8 cellular contexts compared by ENCODE assay signal in the genomic region with DNA sequence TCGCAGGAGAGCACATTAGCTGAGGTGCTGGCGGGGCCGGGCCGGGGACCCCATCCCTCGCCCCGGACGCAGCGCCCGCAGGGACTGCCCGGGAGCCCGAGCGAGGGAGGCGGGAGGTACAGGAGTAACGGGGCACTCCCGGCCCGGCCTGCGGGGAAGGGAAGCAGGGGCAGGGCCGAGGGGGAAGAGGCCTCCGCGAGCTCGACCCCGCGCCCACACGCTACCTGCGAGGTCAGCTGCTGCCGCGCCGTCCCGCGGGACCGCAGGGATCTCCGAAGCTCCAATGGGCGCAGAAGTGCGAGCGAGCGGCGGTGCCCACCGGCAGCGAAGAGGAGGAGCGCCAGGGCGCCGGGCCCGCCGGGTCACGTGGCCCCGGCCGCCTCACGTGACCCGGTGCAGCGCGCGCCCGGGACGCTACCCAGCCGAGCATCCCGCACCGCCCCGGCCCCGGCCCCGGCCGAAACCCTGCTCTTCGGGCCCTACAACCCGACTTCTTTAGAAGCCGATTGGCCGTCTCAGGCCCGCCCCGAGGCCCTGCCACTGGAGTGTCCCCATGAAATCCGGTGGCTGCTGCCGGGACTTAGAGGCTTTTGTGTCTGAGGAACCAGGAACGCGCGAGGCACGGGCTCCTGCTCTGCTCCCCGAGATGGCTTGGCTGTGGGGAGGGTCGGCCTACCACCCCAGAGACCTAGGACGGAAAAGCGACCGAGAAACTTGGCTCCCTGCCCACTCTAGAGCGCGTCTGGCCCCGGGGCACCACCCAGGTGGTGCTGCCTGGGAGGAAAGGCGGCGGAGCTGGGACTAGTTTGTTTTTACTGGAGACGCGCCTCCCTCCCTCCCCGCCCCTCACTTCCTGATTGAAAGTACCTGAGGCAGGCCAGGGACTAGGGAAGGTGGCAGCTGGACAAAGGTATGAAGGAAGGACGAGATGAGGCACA. TPM values are rescaled to one million over a fixed set of nuclear protein-coding genes. Genes with fewer than 3 reads are reported as not detected.
DNase-seq lines count a peak whose midpoint lies in the region; ATAC-seq and TF ChIP-seq lines count a peak whose summit lies in the region.

A gene (minus strand): TSS at position 339 of the 938 bp plus-strand sequence. CDS start 18,279 bp downstream, outside the sequence.

- H3K36me3 Mint-ChIP-seq in activated CD4-positive, alpha-beta T cell treated with anti-CD3 and anti-CD28 coated beads, Interleukin-2, amount 10 ng/mL, durations not matched to agents 24 days and 14 days (ENCODE audit: low read depth): peaks cover 16% of the 10 kb centered on the region
- peaks cover 34% of the 10 kb centered on the region for H3K36me3 Mint-ChIP-seq in dendritic cell treated with granulocyte-macrophage colony-stimulating factor and Interleukin-4, amounts not matched to agents 40 ng/mL and 50 ng/mL, for 4 days (ENCODE audit: low read depth)

- intact Hi-C loops in activated CD4-positive, alpha-beta T cell treated with anti-CD3 and anti-CD28 coated beads, Interleukin-2, amount 10 ng/mL, durations not matched to agents 24 days and 14 days (cut with micrococcal nuclease): loop anchor here (2.0 to 5.0 kb wide), 4 partner anchors 89 to 283 kb away; a partner anchor contains a TSS
- intact Hi-C loops in dendritic cell treated with granulocyte-macrophage colony-stimulating factor and Interleukin-4, amounts not matched to agents 40 ng/mL and 50 ng/mL, for 4 days (cut with micrococcal nuclease): no loop called here

- H3K4me1 Mint-ChIP-seq in activated CD4-positive, alpha-beta T cell treated with anti-CD3 and anti-CD28 coated beads, Interleukin-2, amount 10 ng/mL, durations not matched to agents 24 days and 14 days: peaks cover 29% of the 10 kb centered on the region
- H3K4me1 Mint-ChIP-seq in dendritic cell treated with granulocyte-macrophage colony-stimulating factor and Interleukin-4, amounts not matched to agents 40 ng/mL and 50 ng/mL, for 4 days (ENCODE audit: low read depth): peaks cover 46% of the 10 kb centered on the region

- H3K27me3 Mint-ChIP-seq in activated CD4-positive, alpha-beta T cell treated with anti-CD3 and anti-CD28 coated beads, Interleukin-2, amount 10 ng/mL, durations not matched to agents 24 days and 14 days: peaks cover 5% of the 10 kb centered on the region
- peaks cover 13% of the 10 kb centered on the region for H3K27me3 Mint-ChIP-seq in dendritic cell treated with granulocyte-macrophage colony-stimulating factor and Interleukin-4, amounts not matched to agents 40 ng/mL and 50 ng/mL, for 4 days

- CTCF ChIA-PET in AG04450 (lab: Charles Lee): interaction anchor here (1.1 kb wide), 1 partner anchor 21 kb away, joined by 3 read pairs; no protein-coding TSS in a partner anchor

- POLR2A ChIA-PET in AG04450 (lab: Yijun Ruan, JAX): interaction anchor here (0.9 kb wide), 1 partner anchor 25 kb away, joined by 3 read pairs; no protein-coding TSS in a partner anchor

- H3K4me3 ChIP-seq in AG04450 (ENCODE audit: low read depth, low read length): peak within 1 kb of the TSS; percentile 82

- ATAC-seq in GM18861 (IDR thresholded peaks at IDR 0.05; ENCODE audit: unreplicated experiment) (peak; percentile 80), HG03066 (IDR thresholded peaks at IDR 0.05; ENCODE audit: low read depth, unreplicated experiment) (peak; percentile 92), left lobe of liver (peak; percentile 95)

- peak within 1 kb of the TSS; percentile 61 for H3K27ac ChIP-seq in AG04450 (ENCODE audit: low read depth, low read length)

- TF ChIP-seq CTCF in AG04450 (IDR thresholded peaks at IDR 0.05; ENCODE audit: low read depth, low read length): no peak

- no peaks in the 10 kb centered on the region for H3K9me3 Mint-ChIP-seq in activated CD4-positive, alpha-beta T cell treated with anti-CD3 and anti-CD28 coated beads, Interleukin-2, amount 10 ng/mL, durations not matched to agents 24 days and 14 days
- no peaks in the 10 kb centered on the region for H3K9me3 Mint-ChIP-seq in dendritic cell treated with granulocyte-macrophage colony-stimulating factor and Interleukin-4, amounts not matched to agents 40 ng/mL and 50 ng/mL, for 4 days

- peak within 1 kb of the TSS; percentile 90 for H3K4me3 Mint-ChIP-seq in activated CD4-positive, alpha-beta T cell treated with anti-CD3 and anti-CD28 coated beads, Interleukin-2, amount 10 ng/mL, durations not matched to agents 24 days and 14 days
- peak within 1 kb of the TSS; percentile 81 for H3K4me3 Mint-ChIP-seq in dendritic cell treated with granulocyte-macrophage colony-stimulating factor and Interleukin-4, amounts not matched to agents 40 ng/mL and 50 ng/mL, for 4 days

- DNase-seq in AG04450 (ENCODE audit: low read depth, low spot score) (no peak), NCI-H345 (lab: John Stamatoyannopoulos, UW) (peak; percentile 30), left lobe of liver (ENCODE audit: low spot score) (peak; percentile 74)
- DNase-seq in activated CD4-positive, alpha-beta T cell treated with anti-CD3 and anti-CD28 coated beads, Interleukin-2, amount 10 ng/mL, durations not matched to agents 24 days and 14 days: peak; percentile 92
- DNase-seq in stimulated activated CD4-positive, alpha-beta T cell treated with anti-CD3 and anti-CD28 coated beads, Interleukin-2, amount 100 ng/mL, for 24 hours: peak; percentile 72 to 75

- H3K27ac Mint-ChIP-seq in activated CD4-positive, alpha-beta T cell treated with anti-CD3 and anti-CD28 coated beads, Interleukin-2, amount 10 ng/mL, durations not matched to agents 24 days and 14 days: peak within 1 kb of the TSS; percentile 79
- peak within 1 kb of the TSS; percentile 81 for H3K27ac Mint-ChIP-seq in dendritic cell treated with granulocyte-macrophage colony-stimulating factor and Interleukin-4, amounts not matched to agents 40 ng/mL and 50 ng/mL, for 4 days

- no peaks in the 10 kb centered on the region for H3K9me3 ChIP-seq in AG04450 (ENCODE audit: control insufficient read depth, insufficient read depth, low read length)

- H3K27me3 ChIP-seq in AG04450 (ENCODE audit: control insufficient read depth, insufficient read depth, low read length): no peaks in the 10 kb centered on the region

RNA-seq across cellular contexts. Expression of the gene that starts here (rescaled TPM):
- 22.5 and 28.5 TPM in 2 replicates for polyA plus RNA-seq in AG04450 (2011; rRNA removed)
- polyA minus RNA-seq in AG04450 (2011; rRNA and poly(A)+ RNA removed): 14.7 and 15.0 TPM in 2 replicates
- total RNA-seq in activated CD4-positive, alpha-beta T cell treated with anti-CD3 and anti-CD28 coated beads, Interleukin-2, amount 10 ng/mL, durations not matched to agents 24 days and 14 days: 14.8 and 16.2 TPM in 2 replicates
- total RNA-seq in left lobe of liver: 7.2 TPM
